ENCODE assay signal across 16 cellular contexts in genomic region chr22:39179401-39179827, GRCh38. TPM values are rescaled to one million over a fixed set of nuclear protein-coding genes. Genes with fewer than 3 reads are reported as not detected.
DNase-seq lines count a peak whose midpoint lies in the region; ATAC-seq and TF ChIP-seq lines count a peak whose summit lies in the region.
"Had no signal": no experiment of that assay in that cellular context is flagged by ENCODE, and none has a peak within 500 bp of the region (broad histone marks: within the 10 kb centered on the region; RNA-seq: fewer than 3 reads in every experiment).

No MANE protein-coding gene starts in this region.

- no peak overlapping the region for H3K4me2 ChIP-seq in trophoblast cell (ENCODE audit: low read length)

- no peak for TF ChIP-seq POLR2A in gastroesophageal sphincter (IDR thresholded peaks at IDR 0.05)

- H4K91ac ChIP-seq in trophoblast cell (ENCODE audit: low read depth, low read length), result peak overlapping the region; percentile 29

- H3K27me3 Mint-ChIP-seq in activated T-cell treated with anti-CD3 and anti-CD28 coated beads, Interleukin-2, amount 50 U/mL, for 4 hours (ENCODE audit: low read depth), result no peaks in the 10 kb centered on the region

- no peak overlapping the region for H3K4ac ChIP-seq in trophoblast cell (ENCODE audit: low read depth, low read length)

- no peak overlapping the region for H3K9ac ChIP-seq in trophoblast cell (ENCODE audit: low read length)

- no peak for TF ChIP-seq CTCF in GM20000 (IDR thresholded peaks at IDR 0.05; ENCODE audit: extremely low read depth, missing control alignments)
- no peak for TF ChIP-seq CTCF in Panc1 (IDR thresholded peaks at IDR 0.05)
- TF ChIP-seq CTCF in gastroesophageal sphincter (IDR thresholded peaks at IDR 0.05), result no peak

- H3K27me3 ChIP-seq in Panc1 (ENCODE audit: control insufficient read depth, insufficient read depth, low read length), result no peaks in the 10 kb centered on the region
- peaks cover 9% of the 10 kb centered on the region for H3K27me3 ChIP-seq in gastroesophageal sphincter
- H3K27me3 ChIP-seq in trophoblast cell (ENCODE audit: insufficient read depth, low read length), result no peaks in the 10 kb centered on the region

- no peak for TF ChIP-seq EP300 in gastroesophageal sphincter (IDR thresholded peaks at IDR 0.05)

- peak overlapping the region; percentile 11 for H2BK12ac ChIP-seq in trophoblast cell (ENCODE audit: low read length)

- H4K12ac ChIP-seq in trophoblast cell (ENCODE audit: low read depth, low read length), result no peak overlapping the region

- WGBS in gastroesophageal sphincter (ENCODE audit: low coverage in 1 of 2), 2 donors, result 70 to 81% methylated on average over 5 to 6 of the region's 6 CpGs
- WGBS in trophoblast cell (ENCODE audit: extremely low coverage, insufficient coverage, insufficient read length), result no CpG with 5 or more reads among the region's 6 CpGs

- no peak overlapping the region for H3K23ac ChIP-seq in trophoblast cell (ENCODE audit: low read length)

- H2AK5ac ChIP-seq in trophoblast cell (ENCODE audit: low read length), result no peak overlapping the region

- H3K4me3 Mint-ChIP-seq in activated T-cell treated with anti-CD3 and anti-CD28 coated beads, Interleukin-2, amount 50 U/mL, for 4 hours, result no peak overlapping the region
- H3K4me3 Mint-ChIP-seq: memory B cell had no signal

- POLR2A ChIA-PET in Panc1 (lab: Charles Lee), result no interaction called here

- H3K4me1 Mint-ChIP-seq in activated T-cell treated with anti-CD3 and anti-CD28 coated beads, Interleukin-2, amount 50 U/mL, for 4 hours (ENCODE audit: low read depth), result peaks cover 27% of the 10 kb centered on the region

- H4K8ac ChIP-seq in trophoblast cell (ENCODE audit: low read depth, low read length), result no peak overlapping the region

- H3K18ac ChIP-seq in trophoblast cell (ENCODE audit: low read length), result no peak overlapping the region

- no peaks in the 10 kb centered on the region for H3K36me3 ChIP-seq in Panc1 (ENCODE audit: control insufficient read depth, insufficient read depth, low read length)
- no peaks in the 10 kb centered on the region for H3K36me3 ChIP-seq in gastroesophageal sphincter
- no peaks in the 10 kb centered on the region for H3K36me3 ChIP-seq in trophoblast cell (ENCODE audit: control insufficient read depth in 1 of 2, insufficient read depth in 2 of 2, low read length in 2 of 2)
- H3K36me3 ChIP-seq: prostate gland had no signal

- no peaks in the 10 kb centered on the region for H3K36me3 Mint-ChIP-seq in activated T-cell treated with anti-CD3 and anti-CD28 coated beads, Interleukin-2, amount 50 U/mL, for 4 hours (ENCODE audit: insufficient read depth)
- H3K36me3 Mint-ChIP-seq: memory B cell had no signal

- H3K79me2 ChIP-seq in trophoblast cell (ENCODE audit: control insufficient read depth, insufficient read depth, low read length, poor library complexity), result peaks cover 18% of the 10 kb centered on the region

- in situ Hi-C loops in Panc1 (cut with HindIII; ENCODE audit: low pct_unique_long_range_greater_than_20kb, low sequenced_read_pairs), result no loop called here

- H3K4me1 ChIP-seq in Panc1 (ENCODE audit: control insufficient read depth, insufficient read depth, low read length), result peaks cover 36% of the 10 kb centered on the region
- peaks cover 3 to 52% (median 39%) of the 10 kb centered on the region in 3 donors for H3K4me1 ChIP-seq in gastroesophageal sphincter
- peaks cover 27 to 29% of the 10 kb centered on the region in 2 experiments for H3K4me1 ChIP-seq in trophoblast cell (ENCODE audit: control insufficient read depth in 1 of 2, insufficient read depth in 2 of 2, low read length in 2 of 2)

- peak overlapping the region; percentile 97 for H3K27ac ChIP-seq in Panc1 (ENCODE audit: low read length)
- peak overlapping the region in 3 of 4 donors; percentile 38 to 78 (median 75) for H3K27ac ChIP-seq in gastroesophageal sphincter
- H3K27ac ChIP-seq in trophoblast cell (ENCODE audit: low read depth, low read length), result no peak overlapping the region
- H3K27ac ChIP-seq: prostate gland, SK-N-MC had no signal

- H3K9me3 ChIP-seq in Panc1 (ENCODE audit: control insufficient read depth, insufficient read depth, low read depth, low read length) (no peaks in the 10 kb centered on the region; the same call in 1 of the 2 replicates), gastroesophageal sphincter (peaks cover 0 to 10% (median 0%) of the 10 kb centered on the region in 3 donors), trophoblast cell (ENCODE audit: insufficient read depth, low read depth, low read length) (peaks cover 4% of the 10 kb centered on the region)
- H3K9me3 ChIP-seq: prostate gland had no signal

- H3K79me1 ChIP-seq in trophoblast cell (ENCODE audit: low read length), result peaks cover 31% of the 10 kb centered on the region

- CTCF ChIA-PET in Panc1 (lab: Charles Lee), result no interaction called here

- H2AFZ ChIP-seq in trophoblast cell (ENCODE audit: insufficient read depth, low read length, poor library complexity), result no peak overlapping the region

- no TSS peak for BruUV-seq in Panc1 (replicated peaks; lab: Mats Ljungman, UMichigan)

- DNase-seq in GM20000 (ENCODE audit: low spot score) (peak; percentile 15), Panc1 (ENCODE audit: low read depth, low spot score) (no peak), trophoblast cell (no peak), HPDE6-E6E7 (ENCODE audit: extremely low spot score) (no peak)
- no peak for DNase-seq in activated T-cell treated with anti-CD3 and anti-CD28 coated beads, Interleukin-2, amount 50 U/mL, for 4 hours
- DNase-seq: activated CD4-positive, alpha-beta T cell treated with anti-CD3 and anti-CD28 coated beads for 1 hour; DND-41; NCI-H2107; stimulated activated CD4-positive, alpha-beta T cell treated with anti-CD3 and anti-CD28 coated beads, Interleukin-4, amount 100 ng/mL, for 1 hour had no signal

- H3K4me3 ChIP-seq in Panc1 (ENCODE audit: low read depth in 2 of 2, low read length in 2 of 2), result no peak overlapping the region
- no peak overlapping the region for H3K4me3 ChIP-seq in gastroesophageal sphincter
- H3K4me3 ChIP-seq in trophoblast cell (ENCODE audit: low read depth, low read length), result no peak overlapping the region
- H3K4me3 ChIP-seq: coronary artery, prostate gland, SK-N-MC had no signal

- no peak for ATAC-seq in Panc1
- ATAC-seq in gastroesophageal sphincter, result no peak
- no peak for ATAC-seq in activated T-cell treated with anti-CD3 and anti-CD28 coated beads, Interleukin-2, amount 50 U/mL, for 4 hours
- ATAC-seq in GM19351 (IDR thresholded peaks at IDR 0.05; ENCODE audit: unreplicated experiment), result no peak
- no peak for ATAC-seq in SK-N-SH treated with all-trans-retinoic acid at 6 μM for 48 hours

- H2BK120ac ChIP-seq in trophoblast cell (ENCODE audit: insufficient read depth, low read length, poor library complexity), result no peak overlapping the region

- intact Hi-C loops in Panc1 (cut with micrococcal nuclease; ENCODE audit: unreplicated experiment), result no loop called here

- H3K9me3 Mint-ChIP-seq in activated T-cell treated with anti-CD3 and anti-CD28 coated beads, Interleukin-2, amount 50 U/mL, for 4 hours, result no peaks in the 10 kb centered on the region

- no peak overlapping the region for H2BK5ac ChIP-seq in trophoblast cell (ENCODE audit: low read depth, low read length, poor library complexity)

- H3K14ac ChIP-seq in trophoblast cell (ENCODE audit: low read length), result no peak overlapping the region

TF ChIP-seq in SK-N-SH treated with all-trans-retinoic acid at 6 μM for 48 hours, 23 proteins besides CTCF, POLR2A, EP300 and RAD21:
- no peak for TF ChIP-seq GLIS3 (CRISPR knock-in tag; IDR thresholded peaks at IDR 0.05)
- TF ChIP-seq SNAI2 (CRISPR knock-in tag; IDR thresholded peaks at IDR 0.05), result no peak
- no peak for TF ChIP-seq RARB (CRISPR knock-in tag; IDR thresholded peaks at IDR 0.05)
- no peak for TF ChIP-seq OSR1 (CRISPR knock-in tag; IDR thresholded peaks at IDR 0.05)
- no peak for TF ChIP-seq ESRRG (CRISPR knock-in tag; IDR thresholded peaks at IDR 0.05)
- no peak for TF ChIP-seq ZNF70 (CRISPR knock-in tag; IDR thresholded peaks at IDR 0.05)
- no peak for TF ChIP-seq ZFP3 (CRISPR knock-in tag; IDR thresholded peaks at IDR 0.05)
- TF ChIP-seq TCF4 (CRISPR knock-in tag; IDR thresholded peaks at IDR 0.05; ENCODE audit: borderline replicate concordance), result no peak
- TF ChIP-seq ISL1 (CRISPR knock-in tag; IDR thresholded peaks at IDR 0.05), result no peak
- no peak for TF ChIP-seq PPARA (CRISPR knock-in tag; IDR thresholded peaks at IDR 0.05; ENCODE audit: borderline replicate concordance)
- TF ChIP-seq ZFP30 (CRISPR knock-in tag; IDR thresholded peaks at IDR 0.05), result no peak
- TF ChIP-seq ZC3H10 (CRISPR knock-in tag; IDR thresholded peaks at IDR 0.05), result no peak
- TF ChIP-seq TOX (CRISPR knock-in tag; IDR thresholded peaks at IDR 0.05; ENCODE audit: borderline replicate concordance), result no peak
- no peak for TF ChIP-seq BACH2 (CRISPR knock-in tag; IDR thresholded peaks at IDR 0.05; ENCODE audit: borderline replicate concordance)
- TF ChIP-seq ZNF8 (CRISPR knock-in tag; IDR thresholded peaks at IDR 0.05), result no peak

RNA-seq across cellular contexts. Expression of gene CBX7, which starts 26.9 kb away (rescaled TPM):
- total RNA-seq in Panc1 (2021; ENCODE audit: unreplicated experiment) (14.5 TPM), gastroesophageal sphincter (100 to 1,000 TPM; 102 to 223 (median 171) TPM)
- polyA plus RNA-seq in Panc1 (2012; ENCODE audit: insufficient read length), result 11.6 TPM
- polyA plus RNA-seq in trophoblast cell (2013), result 1.8 TPM in 2 replicates
- 10 to 100 TPM; 14.2 to 17.6 (median 14.8) TPM for total RNA-seq in activated T-cell treated with anti-CD3 and anti-CD28 coated beads, Interleukin-2, amount 50 U/mL, for 4 hours
